In genomic region chr14:21987937-21988336, GRCh38 we compare ENCODE assay signal across 9 cellular contexts.
A peak's percentile ranks its signal among the peaks of the same experiment; 100 is the strongest.
DNase-seq lines count a peak whose midpoint lies in the region; ATAC-seq lines count a peak whose summit lies in the region.
"Had no signal": no experiment of that assay in that cellular context is flagged by ENCODE, and none has a peak within 500 bp of the region (broad histone marks: within the 10 kb centered on the region; RNA-seq: fewer than 3 reads in every experiment).

No MANE protein-coding gene starts in this region.

- H3K27ac Mint-ChIP-seq in activated CD8-positive, alpha-beta T cell treated with anti-CD3 and anti-CD28 coated beads, Interleukin-2, amount 10 ng/mL, durations not matched to agents 7 days and 5 days, result peak overlapping the region; percentile 66

- CTCF ChIA-PET in activated CD8-positive, alpha-beta T cell treated with anti-CD3 and anti-CD28 coated beads, Interleukin-2, amount 10 ng/mL, durations not matched to agents 7 days and 5 days (lab: Charles Lee), result interaction anchor here (0.6 to 9.0 kb wide), 16 partner anchors 10 to 601 kb away, joined by 3 to 169 read pairs (median 7); partner anchors contain the start of gene DAD1

- H3K4me3 ChIP-seq in Jurkat, Clone E6-1 (ENCODE audit: low read length), result no peak overlapping the region

- POLR2A ChIA-PET in activated CD8-positive, alpha-beta T cell treated with anti-CD3 and anti-CD28 coated beads, Interleukin-2, amount 10 ng/mL, durations not matched to agents 7 days and 5 days (lab: Charles Lee), result interaction anchor here (0.6 to 1.0 kb wide), 2 partner anchors 513 to 1568 kb away, joined by 3 read pairs; no protein-coding TSS in a partner anchor

- peaks cover 4% of the 10 kb centered on the region for H3K27me3 Mint-ChIP-seq in activated CD8-positive, alpha-beta T cell treated with anti-CD3 and anti-CD28 coated beads, Interleukin-2, amount 10 ng/mL, durations not matched to agents 7 days and 5 days (ENCODE audit: low read depth)

- H3K4me3 Mint-ChIP-seq in activated CD8-positive, alpha-beta T cell treated with anti-CD3 and anti-CD28 coated beads, Interleukin-2, amount 10 ng/mL, durations not matched to agents 7 days and 5 days, result no peak overlapping the region

- no peaks in the 10 kb centered on the region for H3K36me3 Mint-ChIP-seq in activated CD8-positive, alpha-beta T cell treated with anti-CD3 and anti-CD28 coated beads, Interleukin-2, amount 10 ng/mL, durations not matched to agents 7 days and 5 days (ENCODE audit: low read depth)
- H3K36me3 Mint-ChIP-seq: naive thymus-derived CD8-positive, alpha-beta T cell had no signal

- H3K9me3 Mint-ChIP-seq in activated CD8-positive, alpha-beta T cell treated with anti-CD3 and anti-CD28 coated beads, Interleukin-2, amount 10 ng/mL, durations not matched to agents 7 days and 5 days (ENCODE audit: insufficient read depth), result no peaks in the 10 kb centered on the region
- H3K9me3 Mint-ChIP-seq: naive thymus-derived CD8-positive, alpha-beta T cell had no signal

- peak; percentile 39 for ATAC-seq in activated CD8-positive, alpha-beta T cell treated with anti-CD3 and anti-CD28 coated beads, Interleukin-2, amount 10 ng/mL, durations not matched to agents 7 days and 5 days
- peak; percentile 48 for ATAC-seq in left lobe of liver
- ATAC-seq in HG03378 (IDR thresholded peaks at IDR 0.05; ENCODE audit: unreplicated experiment), result no peak

- DNase-seq in EL, result peak; percentile 17
- peak; percentile 71 for DNase-seq in Jurkat, Clone E6-1 (ENCODE audit: low read depth, low spot score)
- DNase-seq in activated CD8-positive, alpha-beta T cell treated with anti-CD3 and anti-CD28 coated beads, Interleukin-2, amount 10 ng/mL, durations not matched to agents 7 days and 5 days, result peak; percentile 35
- DNase-seq in left lobe of liver (ENCODE audit: low spot score), result no peak
- no peak for DNase-seq in cortex of kidney (lab: John Stamatoyannopoulos, UW)
- no peak for DNase-seq in NCI-H2107 (lab: John Stamatoyannopoulos, UW)
- no peak for DNase-seq in NCI-H510A (lab: John Stamatoyannopoulos, UW)

- H3K4me1 Mint-ChIP-seq in activated CD8-positive, alpha-beta T cell treated with anti-CD3 and anti-CD28 coated beads, Interleukin-2, amount 10 ng/mL, durations not matched to agents 7 days and 5 days (ENCODE audit: low read depth), result peaks cover 32% of the 10 kb centered on the region

Comparison
In these comparisons a context has a peak if more than half of its experiments do, and no peak if none do; other contexts are left out.
1. DNase-seq: peak in EL (single experiment), Jurkat, Clone E6-1 (single experiment) and activated CD8-positive, alpha-beta T cell treated with anti-CD3 and anti-CD28 coated beads, Interleukin-2, amount 10 ng/mL, durations not matched to agents 7 days and 5 days (single experiment); none in left lobe of liver (single experiment), cortex of kidney (single experiment), NCI-H2107 (single experiment) and NCI-H510A (single experiment).